Comparison of ENCODE assay signal across 35 cellular contexts in the genomic region with DNA sequence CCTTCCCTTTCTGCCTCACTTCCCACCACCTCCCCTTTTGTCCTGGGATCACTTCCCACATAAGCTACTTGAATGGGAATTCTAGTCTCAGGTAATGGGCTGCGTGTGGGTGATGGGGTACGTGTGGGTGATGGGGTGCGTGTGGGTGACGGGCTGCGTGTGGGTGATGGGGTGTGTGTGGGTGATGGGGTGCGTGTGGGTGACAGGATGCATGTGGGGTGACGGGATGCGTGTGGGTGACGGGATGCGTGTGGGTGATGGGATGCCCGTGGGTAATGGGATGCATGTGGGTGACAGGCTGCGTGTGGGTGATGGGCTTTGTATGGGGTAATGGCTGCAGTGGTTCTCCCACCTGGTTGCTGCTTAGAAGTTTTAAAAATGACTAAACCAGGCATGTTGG. TPM values are rescaled to one million over a fixed set of nuclear protein-coding genes. Genes with fewer than 3 reads are reported as not detected.
"Had no signal": no experiment of that assay in that cellular context is flagged by ENCODE, and none has a peak within 500 bp of the region (broad histone marks: within the 10 kb centered on the region; RNA-seq: fewer than 3 reads in every experiment).

No MANE protein-coding gene starts in this region.

- H3K4me1 ChIP-seq: adrenal gland, body of pancreas, breast epithelium had no signal

- DNase-seq: activated B cell treated with CpG ODN at 0.5 μM for 24 hours; activated CD4-positive, alpha-beta memory T cell treated with anti-CD3 and anti-CD28 coated beads for 36 hours; activated CD4-positive, alpha-beta T cell treated with anti-CD3 and anti-CD28 coated beads for 4 hours; activated CD4-positive, alpha-beta T cell treated with anti-CD3 and anti-CD28 coated beads, Interleukin-2, amount 10 ng/mL, durations not matched to agents 24 days and 14 days; activated CD4-positive, alpha-beta T cell treated with anti-CD3 and anti-CD28 coated beads, Interleukin-2, amount 50 U/mL, for 1 hour; activated CD4-positive, alpha-beta T cell treated with anti-CD3 and anti-CD28 coated beads, Interleukin-2, amount 50 U/mL, for 4 hours; activated CD4-positive, CD25-positive, alpha-beta regulatory T cell treated with anti-CD3 and anti-CD28 coated beads, Interleukin-2, amount 50 U/mL, for 72 hours; activated CD8-positive, alpha-beta memory T cell treated with anti-CD3 and anti-CD28 coated beads, Interleukin-2, amount 50 U/mL, for 4 hours; activated CD8-positive, alpha-beta T cell treated with anti-CD3 and anti-CD28 coated beads for 36 hours; activated effector memory CD4-positive, alpha-beta T cell treated with anti-CD3 and anti-CD28 coated beads, Interleukin-2, amount 50 U/mL, for 16 hours; activated gamma-delta T cell treated with Interleukin-2 at 50 U/mL for 16 hours; activated naive CD4-positive, alpha-beta T cell; activated naive CD4-positive, alpha-beta T cell treated with anti-CD3 and anti-CD28 coated beads for 36 hours; activated naive CD4-positive, alpha-beta T cell treated with anti-CD3 and anti-CD28 coated beads, Interleukin-2, amount 50 U/mL, for 16 hours; activated naive CD8-positive, alpha-beta T cell treated with anti-CD3 and anti-CD28 coated beads for 36 hours; activated T-cell treated with anti-CD3 and anti-CD28 coated beads for 4 hours; activated T-cell treated with anti-CD3 and anti-CD28 coated beads, Interleukin-2, amount 50 U/mL, for 1 hour; activated T-cell treated with anti-CD3 and anti-CD28 coated beads, Interleukin-2, amount 50 U/mL, for 4 hours; activated T-cell treated with anti-CD3 and anti-CD28 coated beads, Interleukin-2, amount 50 U/mL, for 72 hours; adrenal gland; amniotic stem cell; aorta; body of pancreas; brain microvascular endothelial cell; central memory CD4-positive, alpha-beta T cell; T-helper 1 cell; T-helper 2 cell; T-helper 9 cell had no signal

- ATAC-seq: activated CD8-positive, alpha-beta T cell treated with anti-CD3 and anti-CD28 coated beads for 36 hours; activated naive CD4-positive, alpha-beta T cell treated with anti-CD3 and anti-CD28 coated beads, Interleukin-2, amount 50 U/mL, for 72 hours; activated T-cell treated with anti-CD3 and anti-CD28 coated beads, Interleukin-2, amount 50 U/mL, for 72 hours; activated T-helper 17 cell treated with anti-CD3 and anti-CD28 coated beads, Interleukin-2, amount 50 U/mL, for 72 hours; body of pancreas had no signal

- H3K27me3 Mint-ChIP-seq: activated B cell treated with CpG ODN at 0.5 μM for 24 hours; activated CD4-positive, alpha-beta memory T cell treated with anti-CD3 and anti-CD28 coated beads for 36 hours; activated CD4-positive, alpha-beta T cell treated with anti-CD3 and anti-CD28 coated beads, Interleukin-2, amount 10 ng/mL, durations not matched to agents 24 days and 14 days; activated CD8-positive, alpha-beta T cell treated with anti-CD3 and anti-CD28 coated beads for 36 hours; activated T-helper 17 cell treated with anti-CD3 and anti-CD28 coated beads, Interleukin-2, amount 50 U/mL, for 72 hours had no signal

- H3K27ac Mint-ChIP-seq: activated B cell treated with CpG ODN at 0.5 μM for 24 hours; activated CD4-positive, alpha-beta memory T cell treated with anti-CD3 and anti-CD28 coated beads for 36 hours; activated CD4-positive, alpha-beta T cell treated with anti-CD3 and anti-CD28 coated beads, Interleukin-2, amount 10 ng/mL, durations not matched to agents 24 days and 14 days; activated CD8-positive, alpha-beta T cell treated with anti-CD3 and anti-CD28 coated beads for 36 hours; activated naive CD4-positive, alpha-beta T cell treated with anti-CD3 and anti-CD28 coated beads for 36 hours; activated naive CD4-positive, alpha-beta T cell treated with anti-CD3 and anti-CD28 coated beads, Interleukin-2, amount 50 U/mL, for 72 hours; activated naive CD8-positive, alpha-beta T cell treated with anti-CD3 and anti-CD28 coated beads for 36 hours; activated T-cell treated with anti-CD3 and anti-CD28 coated beads, Interleukin-2, amount 50 U/mL, for 72 hours; activated T-helper 1 cell treated with anti-CD3 and anti-CD28 coated beads, Interleukin-12 subunit alpha, Interleukin-12 subunit beta, Interleukin-2, Interleukin-4 antibody, amounts not matched to agents 30 ng/mL and 10 ng/mL and 1 ng/mL, durations not matched to agents 14 hours and 24 hours and 36 hours; activated T-helper 17 cell treated with anti-CD3 and anti-CD28 coated beads, Interleukin-2, amount 50 U/mL, for 72 hours; T-helper 1 cell treated with Interleukin-12 subunit alpha and Interleukin-12 subunit beta and Interleukin-4 antibody, amounts not matched to agents 30 μg/mL and 1 μg/mL, for 36 hours; T-helper 2 cell treated with Interferon-gamma antibody and Interleukin-4, amounts not matched to agents 5 μg/mL and 100 μg/mL, for 36 hours had no signal

- H3K27ac ChIP-seq: adrenal gland, body of pancreas, brain microvascular endothelial cell, breast epithelium, VCaP had no signal

- H3K4me1 Mint-ChIP-seq: activated B cell treated with CpG ODN at 0.5 μM for 24 hours; activated CD4-positive, alpha-beta T cell treated with anti-CD3 and anti-CD28 coated beads, Interleukin-2, amount 10 ng/mL, durations not matched to agents 24 days and 14 days; activated naive CD8-positive, alpha-beta T cell treated with anti-CD3 and anti-CD28 coated beads for 36 hours; activated T-helper 17 cell treated with anti-CD3 and anti-CD28 coated beads, Interleukin-2, amount 50 U/mL, for 72 hours had no signal

- H3K27me3 ChIP-seq: adrenal gland, body of pancreas, brain microvascular endothelial cell, breast epithelium had no signal

- H3K4me3 ChIP-seq: adrenal gland, body of pancreas, breast epithelium had no signal

- H3K36me3 ChIP-seq: adrenal gland had no signal

- H3K9me3 Mint-ChIP-seq: activated CD4-positive, alpha-beta T cell treated with anti-CD3 and anti-CD28 coated beads, Interleukin-2, amount 10 ng/mL, durations not matched to agents 24 days and 14 days had no signal

- H3K4me3 Mint-ChIP-seq: activated B cell treated with CpG ODN at 0.5 μM for 24 hours; activated CD4-positive, alpha-beta memory T cell treated with anti-CD3 and anti-CD28 coated beads for 36 hours; activated CD4-positive, alpha-beta T cell treated with anti-CD3 and anti-CD28 coated beads, Interleukin-2, amount 10 ng/mL, durations not matched to agents 24 days and 14 days; activated CD8-positive, alpha-beta T cell treated with anti-CD3 and anti-CD28 coated beads for 36 hours; activated naive CD4-positive, alpha-beta T cell treated with anti-CD3 and anti-CD28 coated beads for 36 hours; activated naive CD8-positive, alpha-beta T cell treated with anti-CD3 and anti-CD28 coated beads for 36 hours; activated T-cell treated with anti-CD3 and anti-CD28 coated beads, Interleukin-2, amount 50 U/mL, for 4 hours; activated T-cell treated with anti-CD3 and anti-CD28 coated beads, Interleukin-2, amount 50 U/mL, for 72 hours; activated T-helper 1 cell treated with anti-CD3 and anti-CD28 coated beads, Interleukin-12 subunit alpha, Interleukin-12 subunit beta, Interleukin-2, Interleukin-4 antibody, amounts not matched to agents 30 ng/mL and 10 ng/mL and 1 ng/mL, durations not matched to agents 14 hours and 24 hours and 36 hours; activated T-helper 17 cell treated with anti-CD3 and anti-CD28 coated beads, Interleukin-2, amount 50 U/mL, for 72 hours; T-helper 1 cell treated with Interleukin-12 subunit alpha and Interleukin-12 subunit beta and Interleukin-4 antibody, amounts not matched to agents 30 μg/mL and 1 μg/mL, for 36 hours; T-helper 2 cell treated with Interferon-gamma antibody and Interleukin-4, amounts not matched to agents 5 μg/mL and 100 μg/mL, for 36 hours had no signal

- H3K9me3 ChIP-seq: adrenal gland, body of pancreas had no signal

RNA-seq across cellular contexts. Expression of gene EVC2, which starts 43.6 kb away (rescaled TPM):
- total RNA-seq: activated naive CD4-positive, alpha-beta T cell treated with anti-CD3 and anti-CD28 coated beads for 36 hours had no signal
